12 cellular contexts compared by ENCODE assay signal in genomic region chr10:23656735-23657134, GRCh38.
DNase-seq lines count a peak whose midpoint lies in the region; ATAC-seq and TF ChIP-seq lines count a peak whose summit lies in the region.
"Had no signal": no experiment of that assay in that cellular context is flagged by ENCODE, and none has a peak within 500 bp of the region (broad histone marks: within the 10 kb centered on the region; RNA-seq: fewer than 3 reads in every experiment).

No MANE protein-coding gene starts in this region.

- no peaks in the 10 kb centered on the region for H3K4me1 Mint-ChIP-seq in Calu3 (ENCODE audit: low read depth, unreplicated experiment)
- H3K4me1 Mint-ChIP-seq in nephron: no peaks in the 10 kb centered on the region

- H3K9me3 Mint-ChIP-seq in Calu3 (ENCODE audit: low read depth, unreplicated experiment): peaks cover 2% of the 10 kb centered on the region
- no peaks in the 10 kb centered on the region for H3K9me3 Mint-ChIP-seq in nephron
- H3K9me3 Mint-ChIP-seq: activated T-cell treated with anti-CD3 and anti-CD28 coated beads, Interleukin-2, amount 50 U/mL, for 24 hours had no signal

- DNase-seq in Calu3 (no peak), HuH-7 (ENCODE audit: low spot score) (peak; percentile 12), cerebellar cortex (ENCODE audit: low spot score) (peak; percentile 5), cerebellum (ENCODE audit: low spot score) (no peak), NCI-H1092 (lab: John Stamatoyannopoulos, UW) (no peak), GM10248 (ENCODE audit: extremely low spot score) (no peak)
- DNase-seq: activated T-cell treated with anti-CD3 and anti-CD28 coated beads, Interleukin-2, amount 50 U/mL, for 24 hours; HCEC 1CT; IMR-90 had no signal

- no peak overlapping the region for H3K4me3 Mint-ChIP-seq in Calu3 (ENCODE audit: low read depth, unreplicated experiment)
- H3K4me3 Mint-ChIP-seq in nephron: no peak overlapping the region
- H3K4me3 Mint-ChIP-seq: activated T-cell treated with anti-CD3 and anti-CD28 coated beads, Interleukin-2, amount 50 U/mL, for 24 hours had no signal

- H3K36me3 Mint-ChIP-seq in Calu3 (ENCODE audit: insufficient read depth, unreplicated experiment) (no peaks in the 10 kb centered on the region), nephron (ENCODE audit: low read depth) (no peaks in the 10 kb centered on the region)

- ATAC-seq in GM21526 (IDR thresholded peaks at IDR 0.05; ENCODE audit: low FRiP score, unreplicated experiment): no peak
- ATAC-seq: Panc1 had no signal

- no TSS peak for BruUV-seq in Calu3 (replicated peaks; lab: Mats Ljungman, UMichigan)

- TF ChIP-seq CTCF in Calu3 (IDR thresholded peaks at IDR 0.05; ENCODE audit: unreplicated experiment) (peak; percentile 32), nephron (IDR thresholded peaks at IDR 0.05; ENCODE audit: unreplicated experiment in 3 of 3) (peak; percentile 52 to 70 (median 54)), GM10248 (IDR thresholded peaks at IDR 0.05; ENCODE audit: control extremely low read depth, extremely low read depth, low read depth, missing control alignments) (no peak)

- CTCF ChIA-PET in Calu3 (lab: Charles Lee) (no interaction called here), GM10248 (lab: Yijun Ruan, JAX) (interaction anchor here (0.9 to 1.3 kb wide), 5 partner anchors 9 to 342 kb away, joined by 3 to 4 read pairs (median 3); no protein-coding TSS in a partner anchor)

- H3K27ac Mint-ChIP-seq in Calu3 (ENCODE audit: unreplicated experiment) (no peak overlapping the region), nephron (no peak overlapping the region)
- H3K27ac Mint-ChIP-seq: activated T-cell treated with anti-CD3 and anti-CD28 coated beads, Interleukin-2, amount 50 U/mL, for 24 hours had no signal

- H3K27me3 Mint-ChIP-seq in Calu3 (ENCODE audit: unreplicated experiment) (peaks cover 73% of the 10 kb centered on the region), nephron (ENCODE audit: low read depth) (peaks cover 11% of the 10 kb centered on the region)

- POLR2A ChIA-PET in GM10248 (lab: Yijun Ruan, JAX): no interaction called here

- intact Hi-C loops in Calu3 (cut with micrococcal nuclease; ENCODE audit: unreplicated experiment): loop anchor here (5.0 to 10.0 kb wide), 2 partner anchors 122 to 359 kb away; no protein-coding TSS in a partner anchor

Comparison
In these comparisons a context has a peak if more than half of its experiments do, and no peak if none do; other contexts are left out.
1. DNase-seq: peak in HuH-7 (single experiment) and cerebellar cortex (single experiment); none in Calu3 (single experiment), cerebellum (single experiment), NCI-H1092 (single experiment) and GM10248 (single experiment).